Comparison of ENCODE assay signal across 7 cellular contexts in the genomic region with DNA sequence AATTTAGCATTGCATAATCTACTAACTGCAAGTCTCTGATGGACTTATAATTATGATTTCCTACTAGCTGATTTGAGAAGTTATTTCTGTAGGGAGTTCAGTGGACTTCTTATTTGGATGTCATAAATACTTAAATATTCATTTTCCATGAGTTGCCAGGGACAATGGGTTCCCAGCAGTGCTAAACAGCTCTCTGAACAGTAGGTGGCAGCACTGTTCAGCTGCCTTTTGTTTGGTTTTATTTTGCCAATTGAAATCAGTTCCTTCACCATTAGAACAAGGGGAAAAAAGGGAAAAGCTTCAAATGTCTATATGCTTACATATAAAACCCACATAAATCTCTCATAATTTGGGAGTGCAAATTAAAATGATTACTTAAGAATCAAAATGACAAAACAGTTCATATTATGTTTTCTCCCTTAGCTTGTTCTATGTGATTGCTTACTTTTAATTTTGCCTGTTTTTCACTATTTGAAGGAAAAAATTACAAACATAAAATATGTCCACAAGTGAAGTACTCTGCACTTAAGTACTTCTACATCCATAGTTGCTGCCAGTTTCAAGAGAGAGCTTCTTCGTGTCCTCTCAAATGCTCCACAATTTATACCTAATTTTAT.
DNase-seq lines count a peak whose midpoint lies in the region; ATAC-seq, FAIRE-seq and TF ChIP-seq lines count a peak whose summit lies in the region.

No MANE protein-coding gene starts in this region.

- peak; percentile 83 for FAIRE-seq in G401.6 (lab: Jason Lieb, UNC)

- peak; percentile 76 for ATAC-seq in GM19452 (IDR thresholded peaks at IDR 0.05; ENCODE audit: unreplicated experiment)
- peak; percentile 73 for ATAC-seq in HG03565 (IDR thresholded peaks at IDR 0.05; ENCODE audit: unreplicated experiment)
- ATAC-seq in left lung: peak; percentile 75

- H3K4me3 ChIP-seq in OCI-LY1 (ENCODE audit: low read depth, low read length, poor library complexity, severe bottlenecking) (no peak overlapping the region), left lung (no peak overlapping the region), uterus (no peak overlapping the region)

- H3K9me3 ChIP-seq in OCI-LY1 (ENCODE audit: low read length) (no peaks in the 10 kb centered on the region), left lung (no peaks in the 10 kb centered on the region), uterus (no peaks in the 10 kb centered on the region)

- no peaks in the 10 kb centered on the region for H3K36me3 ChIP-seq in OCI-LY1 (ENCODE audit: insufficient read depth, low read length)
- no peaks in the 10 kb centered on the region for H3K36me3 ChIP-seq in left lung
- H3K36me3 ChIP-seq in uterus: no peaks in the 10 kb centered on the region

- H3K4me1 ChIP-seq in OCI-LY1 (ENCODE audit: insufficient read depth, low read length, severe bottlenecking) (peaks cover 30% of the 10 kb centered on the region), left lung (no peaks in the 10 kb centered on the region), uterus (no peaks in the 10 kb centered on the region)

- no peaks in the 10 kb centered on the region for H4K20me1 ChIP-seq in OCI-LY1 (ENCODE audit: insufficient read depth, low read length)

- H3K27ac ChIP-seq in OCI-LY1 (ENCODE audit: low read depth, low read length, poor library complexity, severe bottlenecking) (peak overlapping the region; percentile 29), left lung (no peak overlapping the region), uterus (no peak overlapping the region)

- peak overlapping the region; percentile 10; the same call in 1 of the 2 replicates for H3K4me2 ChIP-seq in OCI-LY1 (ENCODE audit: low read length)

- intact Hi-C loops in left lung (cut with DNase I): loop anchor here in 1 of 2 donors (10.0 kb wide), 1 partner anchor 1099 kb away; no protein-coding TSS in a partner anchor
- intact Hi-C loops in uterus (cut with DNase I; ENCODE audit: low total_unique reads): no loop called here

- H3K9ac ChIP-seq in OCI-LY1 (ENCODE audit: low read length): no peak overlapping the region

- TF ChIP-seq POLR2A in uterus (IDR thresholded peaks at IDR 0.05): no peak

- no peaks in the 10 kb centered on the region for H3F3A ChIP-seq in OCI-LY1 (ENCODE audit: insufficient read depth, low read length)

- TF ChIP-seq CTCF in OCI-LY1 (IDR thresholded peaks at IDR 0.05; ENCODE audit: low read length) (peak; percentile 97), left lung (IDR thresholded peaks at IDR 0.05) (peak; percentile 76 to 88), uterus (IDR thresholded peaks at IDR 0.05) (peak in 3 of 4 experiments; percentile 43 to 57 (median 46))

- no peaks in the 10 kb centered on the region for H3K79me2 ChIP-seq in OCI-LY1 (ENCODE audit: insufficient read depth, low read length)

- H3K27me3 ChIP-seq in OCI-LY1 (ENCODE audit: insufficient read depth, low read length) (no peaks in the 10 kb centered on the region), left lung (no peaks in the 10 kb centered on the region), uterus (no peaks in the 10 kb centered on the region)

- H2AFZ ChIP-seq in OCI-LY1 (ENCODE audit: low read length): peak overlapping the region; percentile 38; the same call in 1 of the 2 replicates

- DNase-seq in cerebellum (ENCODE audit: low spot score): peak; percentile 66
- DNase-seq in left lung: no peak
- no peak for DNase-seq in uterus

- H3K9me2 ChIP-seq in OCI-LY1 (ENCODE audit: low read depth, low read length): no peaks in the 10 kb centered on the region

Comparison
In these comparisons a context has a peak if more than half of its experiments do, and no peak if none do; other contexts are left out.
1. CTCF ChIP-seq: peak in every context shown above with its lines; median percentile 97 in OCI-LY1; 82 in left lung; 46 in uterus.